8 cellular contexts compared by ENCODE assay signal in the genomic region with DNA sequence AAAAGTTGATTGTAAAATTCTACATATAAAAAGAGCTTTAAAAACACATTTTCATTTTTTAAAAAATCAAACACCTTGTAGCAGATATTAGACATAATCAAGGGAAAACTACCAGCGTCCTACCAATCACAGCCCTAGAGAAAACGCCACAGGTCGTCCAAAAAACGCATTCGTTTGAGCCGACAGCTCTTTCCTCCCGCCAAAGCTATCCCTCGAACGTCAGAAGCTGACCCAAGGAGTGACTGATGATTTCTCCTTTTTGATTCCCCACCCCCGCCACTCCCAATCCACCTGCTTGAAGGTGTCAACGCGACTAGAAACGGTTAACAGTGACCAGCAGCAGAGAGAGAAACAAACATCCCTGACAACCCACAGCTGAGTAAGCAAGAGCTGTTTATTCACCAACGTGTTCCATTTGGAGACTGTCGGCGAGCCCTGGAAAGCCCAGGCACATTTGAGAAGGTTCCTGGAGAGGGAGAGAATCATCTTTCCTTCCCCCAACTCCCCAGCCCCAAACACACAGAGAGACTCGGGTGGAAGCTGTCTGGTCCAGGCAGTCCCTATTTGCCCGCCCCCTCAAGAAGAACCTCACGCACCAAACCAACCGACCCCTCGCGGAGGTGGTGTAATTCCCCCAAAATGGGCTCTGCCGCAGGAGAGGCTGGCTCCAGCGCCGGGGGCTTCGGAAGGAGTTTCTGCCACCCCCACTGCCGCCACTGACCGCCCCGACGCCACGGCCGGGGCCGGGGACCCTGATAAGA. TPM values are rescaled to one million over a fixed set of nuclear protein-coding genes. Genes with fewer than 3 reads are reported as not detected.
DNase-seq lines count a peak whose midpoint lies in the region; ATAC-seq and TF ChIP-seq lines count a peak whose summit lies in the region.

No MANE protein-coding gene starts in this region.

- H3K27ac Mint-ChIP-seq in WTC11: peak overlapping the region; percentile 93
- peak overlapping the region; percentile 86 for H3K27ac Mint-ChIP-seq in stimulated activated naive CD8-positive, alpha-beta T cell treated with anti-CD3 and anti-CD28 coated beads, Interleukin-15, Interleukin-2, amounts not matched to agents 100 ng/mL and 50 ng/mL, for 24 hours

- no peak overlapping the region for H2AK5ac ChIP-seq in mesenchymal stem cell (ENCODE audit: low read length, severe bottlenecking)

- H3K9me3 ChIP-seq in endocrine pancreas (ENCODE audit: control insufficient read depth, low read length): no peaks in the 10 kb centered on the region
- no peaks in the 10 kb centered on the region for H3K9me3 ChIP-seq in mesenchymal stem cell (ENCODE audit: control insufficient read depth, low read length)

- ATAC-seq in HG02588 (IDR thresholded peaks at IDR 0.05; ENCODE audit: unreplicated experiment) (peak; percentile 12), WTC11 (peak; percentile 5)

- under 1% methylated on average over 31 of the region's 33 CpGs for WGBS in mesenchymal stem cell

- H3K14ac ChIP-seq in mesenchymal stem cell (ENCODE audit: low read length in 2 of 2): peak overlapping the region in 1 of 2 experiments; percentile 91

- no peaks in the 10 kb centered on the region for H3K27me3 Mint-ChIP-seq in WTC11 (ENCODE audit: low read depth)
- H3K27me3 Mint-ChIP-seq in stimulated activated naive CD8-positive, alpha-beta T cell treated with anti-CD3 and anti-CD28 coated beads, Interleukin-15, Interleukin-2, amounts not matched to agents 100 ng/mL and 50 ng/mL, for 24 hours: no peaks in the 10 kb centered on the region

- no peak for TF ChIP-seq CTCF in WTC11 (IDR thresholded peaks at IDR 0.05)

- peak overlapping the region; percentile 73 for H2BK120ac ChIP-seq in mesenchymal stem cell (ENCODE audit: low read depth, low read length)

- H3K23ac ChIP-seq in mesenchymal stem cell (ENCODE audit: low read length in 2 of 2): no peak overlapping the region

- H3K4me1 ChIP-seq in endocrine pancreas (ENCODE audit: control insufficient read depth, insufficient read depth, low read length) (peaks cover 5% of the 10 kb centered on the region), mesenchymal stem cell (ENCODE audit: control insufficient read depth, insufficient read depth, low read depth, low read length) (peaks cover 5% of the 10 kb centered on the region)

- H3K4ac ChIP-seq in mesenchymal stem cell (ENCODE audit: low read depth in 1 of 2, low read length in 2 of 2): peak overlapping the region; percentile 75 to 89

- H3K4me1 Mint-ChIP-seq in WTC11: peaks cover 20% of the 10 kb centered on the region
- H3K4me1 Mint-ChIP-seq in stimulated activated naive CD8-positive, alpha-beta T cell treated with anti-CD3 and anti-CD28 coated beads, Interleukin-15, Interleukin-2, amounts not matched to agents 100 ng/mL and 50 ng/mL, for 24 hours (ENCODE audit: low read depth): peaks cover 32% of the 10 kb centered on the region

- peak; percentile 66 for DNase-seq in NCI-H82 (lab: John Stamatoyannopoulos, UW)
- no peak for DNase-seq in NCI-H82 treated with DMSO at 0.1 percent for 48 hours (lab: John Stamatoyannopoulos, UW; ENCODE audit: unreplicated experiment)
- peak; percentile 36 for DNase-seq in NCI-H128 (lab: John Stamatoyannopoulos, UW; ENCODE audit: unreplicated experiment)
- no peak for DNase-seq in WTC11 (ENCODE audit: low spot score)
- DNase-seq in mesenchymal stem cell: peak; percentile 71

- peak overlapping the region; percentile 88 to 98 for H3K18ac ChIP-seq in mesenchymal stem cell (ENCODE audit: low read depth in 1 of 2, low read length in 2 of 2)

- peaks cover 8% of the 10 kb centered on the region for H3K79me1 ChIP-seq in mesenchymal stem cell (replicated peaks; ENCODE audit: low read length, poor library complexity, severe bottlenecking)

- peak overlapping the region; percentile 63 for H2AFZ ChIP-seq in mesenchymal stem cell (ENCODE audit: low read depth, low read length)

- CTCF ChIA-PET in WTC11 (lab: Charles Lee): interaction anchor here (0.6 to 3.2 kb wide), 22 partner anchors 10 to 649 kb away, joined by 3 to 21 read pairs (median 4); no protein-coding TSS in a partner anchor

- peak overlapping the region; percentile 81 for H3K4me3 ChIP-seq in endocrine pancreas (ENCODE audit: control insufficient read depth, insufficient read depth, low read length)
- peak overlapping the region; percentile 96 to 97 for H3K4me3 ChIP-seq in mesenchymal stem cell (ENCODE audit: insufficient read depth in 1 of 2, low read depth in 1 of 2, low read length in 2 of 2)

- peak overlapping the region; percentile 70 for H3K9ac ChIP-seq in endocrine pancreas (ENCODE audit: control insufficient read depth, insufficient read depth, low read length)
- H3K9ac ChIP-seq in mesenchymal stem cell (ENCODE audit: low read length): peak overlapping the region; percentile 98

- H4K8ac ChIP-seq in mesenchymal stem cell (ENCODE audit: low read length): peak overlapping the region; percentile 92

- H3K4me2 ChIP-seq in mesenchymal stem cell (ENCODE audit: low read length, poor library complexity, severe bottlenecking): peak overlapping the region; percentile 98

- peak overlapping the region; percentile 95 for H3K4me3 Mint-ChIP-seq in WTC11
- peak overlapping the region; percentile 92 for H3K4me3 Mint-ChIP-seq in stimulated activated naive CD8-positive, alpha-beta T cell treated with anti-CD3 and anti-CD28 coated beads, Interleukin-15, Interleukin-2, amounts not matched to agents 100 ng/mL and 50 ng/mL, for 24 hours

- H2BK12ac ChIP-seq in mesenchymal stem cell (ENCODE audit: low read length in 2 of 2): peak overlapping the region; percentile 25 to 68

- 0 out of 2 replicates have a peak, but pooled peaks cover 8% of the 10 kb centered on the region for H3K36me3 Mint-ChIP-seq in WTC11
- peaks cover 14% of the 10 kb centered on the region for H3K36me3 Mint-ChIP-seq in stimulated activated naive CD8-positive, alpha-beta T cell treated with anti-CD3 and anti-CD28 coated beads, Interleukin-15, Interleukin-2, amounts not matched to agents 100 ng/mL and 50 ng/mL, for 24 hours (ENCODE audit: low read depth)

- POLR2A ChIA-PET in WTC11 (lab: Charles Lee): interaction anchor here (0.5 to 1.2 kb wide), 7 partner anchors 44 to 202 kb away, joined by 3 to 8 read pairs (median 4); no protein-coding TSS in a partner anchor

- H2BK5ac ChIP-seq in mesenchymal stem cell (ENCODE audit: low read depth, low read length, poor library complexity, severe bottlenecking): no peak overlapping the region

- H2BK15ac ChIP-seq in mesenchymal stem cell (ENCODE audit: low read depth, poor library complexity, severe bottlenecking): peak overlapping the region; percentile 98

- no peaks in the 10 kb centered on the region for H3K36me3 ChIP-seq in endocrine pancreas (ENCODE audit: control insufficient read depth, insufficient read depth, low read length)
- H3K36me3 ChIP-seq in mesenchymal stem cell (ENCODE audit: control insufficient read depth in 1 of 2, insufficient read depth in 2 of 2, low read depth in 1 of 2, low read length in 2 of 2): peaks cover 10 to 20% of the 10 kb centered on the region in 2 experiments

- H3K27me3 ChIP-seq in endocrine pancreas (ENCODE audit: control insufficient read depth, insufficient read depth, low read length): no peaks in the 10 kb centered on the region
- H3K27me3 ChIP-seq in mesenchymal stem cell (ENCODE audit: control insufficient read depth in 1 of 2, insufficient read depth in 1 of 2, low read length in 2 of 2): no peaks in the 10 kb centered on the region

- peak overlapping the region; percentile 90 for H4K91ac ChIP-seq in mesenchymal stem cell (ENCODE audit: low read length)

- H3K27ac ChIP-seq in mesenchymal stem cell (ENCODE audit: low read length, poor library complexity, severe bottlenecking): peak overlapping the region; percentile 39

- H3K9me3 Mint-ChIP-seq in WTC11: no peaks in the 10 kb centered on the region
- no peaks in the 10 kb centered on the region for H3K9me3 Mint-ChIP-seq in stimulated activated naive CD8-positive, alpha-beta T cell treated with anti-CD3 and anti-CD28 coated beads, Interleukin-15, Interleukin-2, amounts not matched to agents 100 ng/mL and 50 ng/mL, for 24 hours

TF ChIP-seq in WTC11, 78 proteins besides CTCF, POLR2A, EP300 and RAD21 (continues in another document):
- TF ChIP-seq, protein P1, sequence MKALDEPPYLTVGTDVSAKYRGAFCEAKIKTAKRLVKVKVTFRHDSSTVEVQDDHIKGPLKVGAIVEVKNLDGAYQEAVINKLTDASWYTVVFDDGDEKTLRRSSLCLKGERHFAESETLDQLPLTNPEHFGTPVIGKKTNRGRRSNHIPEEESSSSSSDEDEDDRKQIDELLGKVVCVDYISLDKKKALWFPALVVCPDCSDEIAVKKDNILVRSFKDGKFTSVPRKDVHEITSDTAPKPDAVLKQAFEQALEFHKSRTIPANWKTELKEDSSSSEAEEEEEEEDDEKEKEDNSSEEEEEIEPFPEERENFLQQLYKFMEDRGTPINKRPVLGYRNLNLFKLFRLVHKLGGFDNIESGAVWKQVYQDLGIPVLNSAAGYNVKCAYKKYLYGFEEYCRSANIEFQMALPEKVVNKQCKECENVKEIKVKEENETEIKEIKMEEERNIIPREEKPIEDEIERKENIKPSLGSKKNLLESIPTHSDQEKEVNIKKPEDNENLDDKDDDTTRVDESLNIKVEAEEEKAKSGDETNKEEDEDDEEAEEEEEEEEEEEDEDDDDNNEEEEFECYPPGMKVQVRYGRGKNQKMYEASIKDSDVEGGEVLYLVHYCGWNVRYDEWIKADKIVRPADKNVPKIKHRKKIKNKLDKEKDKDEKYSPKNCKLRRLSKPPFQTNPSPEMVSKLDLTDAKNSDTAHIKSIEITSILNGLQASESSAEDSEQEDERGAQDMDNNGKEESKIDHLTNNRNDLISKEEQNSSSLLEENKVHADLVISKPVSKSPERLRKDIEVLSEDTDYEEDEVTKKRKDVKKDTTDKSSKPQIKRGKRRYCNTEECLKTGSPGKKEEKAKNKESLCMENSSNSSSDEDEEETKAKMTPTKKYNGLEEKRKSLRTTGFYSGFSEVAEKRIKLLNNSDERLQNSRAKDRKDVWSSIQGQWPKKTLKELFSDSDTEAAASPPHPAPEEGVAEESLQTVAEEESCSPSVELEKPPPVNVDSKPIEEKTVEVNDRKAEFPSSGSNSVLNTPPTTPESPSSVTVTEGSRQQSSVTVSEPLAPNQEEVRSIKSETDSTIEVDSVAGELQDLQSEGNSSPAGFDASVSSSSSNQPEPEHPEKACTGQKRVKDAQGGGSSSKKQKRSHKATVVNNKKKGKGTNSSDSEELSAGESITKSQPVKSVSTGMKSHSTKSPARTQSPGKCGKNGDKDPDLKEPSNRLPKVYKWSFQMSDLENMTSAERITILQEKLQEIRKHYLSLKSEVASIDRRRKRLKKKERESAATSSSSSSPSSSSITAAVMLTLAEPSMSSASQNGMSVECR (CRISPR knock-in tag; IDR thresholded peaks at IDR 0.05; ENCODE audit: borderline replicate concordance): no peak
- TF ChIP-seq ZNF423 (CRISPR knock-in tag; IDR thresholded peaks at IDR 0.05): no peak
- no peak for TF ChIP-seq SMAD4 (CRISPR knock-in tag; IDR thresholded peaks at IDR 0.05)
- TF ChIP-seq CBFB (CRISPR knock-in tag; IDR thresholded peaks at IDR 0.05; ENCODE audit: low read depth): no peak

RNA-seq across cellular contexts. Expression of a gene that starts 0.6 kb away (rescaled TPM):
- 1.9 to 2.4 TPM (median 2.4 TPM) in 3 replicates for total RNA-seq in WTC11 (2021)
- 0.66 TPM for polyA plus RNA-seq in mesenchymal stem cell (2013, experiment 1 of 2)
- 0.70 TPM for polyA plus RNA-seq in mesenchymal stem cell (2013, experiment 2 of 2)

RNA-seq across cellular contexts. Expression of a gene that starts 0.7 kb away (rescaled TPM):
- 26.7 to 32.2 TPM (median 26.8 TPM) in 3 replicates for total RNA-seq in WTC11 (2021)
- polyA plus RNA-seq in mesenchymal stem cell (2013, experiment 1 of 2): 23.7 TPM
- 23.5 TPM for polyA plus RNA-seq in mesenchymal stem cell (2013, experiment 2 of 2)

Comparison
In these comparisons a context has a peak if more than half of its experiments do, and no peak if none do; other contexts are left out.
1. DNase-seq: peak in NCI-H82 (single experiment), NCI-H128 (single experiment) and mesenchymal stem cell (single experiment); none in NCI-H82 treated with DMSO at 0.1 percent for 48 hours (single experiment) and WTC11 (single experiment).